Comparison of ENCODE assay signal across 15 cellular contexts in genomic region chr22:37823134-37823985, GRCh38. TPM values are rescaled to one million over a fixed set of nuclear protein-coding genes. Genes with fewer than 3 reads are reported as not detected.
DNase-seq lines count a peak whose midpoint lies in the region; ATAC-seq and TF ChIP-seq lines count a peak whose summit lies in the region.
"Had no signal": no experiment of that assay in that cellular context is flagged by ENCODE, and none has a peak within 500 bp of the region (broad histone marks: within the 10 kb centered on the region; RNA-seq: fewer than 3 reads in every experiment).

Gene GALR3, plus strand, starts transcription at chr22:37823382. Its CDS starts 25 bp downstream, at chr22:37823407.

- CTCF ChIA-PET in activated naive CD4-positive, alpha-beta T cell treated with anti-CD3 and anti-CD28 coated beads for 36 hours (lab: Charles Lee): interaction anchor here (0.5 to 1.4 kb wide), 7 partner anchors 13 to 197 kb away, joined by 3 to 5 read pairs (median 3); no protein-coding TSS in a partner anchor

- H3K27ac ChIP-seq in osteoblast (ENCODE audit: low read depth, low read length) (no peak within 1 kb of the TSS), heart right ventricle (no peak within 1 kb of the TSS)

- H3K27ac Mint-ChIP-seq in activated naive CD4-positive, alpha-beta T cell treated with anti-CD3 and anti-CD28 coated beads for 36 hours: no peak within 1 kb of the TSS
- no peak within 1 kb of the TSS for H3K27ac Mint-ChIP-seq in activated naive CD4-positive, alpha-beta T cell treated with anti-CD3 and anti-CD28 coated beads, Interleukin-2, amount 50 U/mL, for 72 hours
- H3K27ac Mint-ChIP-seq in central memory CD8-positive, alpha-beta T cell (ENCODE audit: low read depth): no peak within 1 kb of the TSS
- H3K27ac Mint-ChIP-seq: naive thymus-derived CD4-positive, alpha-beta T cell had no signal

- 68 to 75% methylated on average over 21 of the region's 21 CpGs for WGBS in heart right ventricle, 2 donors

- H3K9me3 ChIP-seq in osteoblast (ENCODE audit: low read depth, low read length): no peaks in the 10 kb centered on the region
- no peaks in the 10 kb centered on the region for H3K9me3 ChIP-seq in heart right ventricle

- H3K27me3 ChIP-seq in osteoblast (ENCODE audit: insufficient read depth, low read length): peaks cover 19% of the 10 kb centered on the region
- peaks cover 0 to 50% (median 39%) of the 10 kb centered on the region in 7 donors for H3K27me3 ChIP-seq in heart right ventricle

- no peak within 1 kb of the TSS for H2AFZ ChIP-seq in osteoblast (ENCODE audit: low read length)

- peaks cover 7% of the 10 kb centered on the region for H3K4me1 ChIP-seq in osteoblast (ENCODE audit: insufficient read depth, low read length)
- peaks cover 2 to 29% (median 17%) of the 10 kb centered on the region in 9 donors for H3K4me1 ChIP-seq in heart right ventricle

- TF ChIP-seq CTCF in osteoblast (IDR thresholded peaks at IDR 0.05; ENCODE audit: extremely low read depth, low read depth, low read length): no peak
- no peak for TF ChIP-seq CTCF in heart right ventricle (IDR thresholded peaks at IDR 0.05)

- no peaks in the 10 kb centered on the region for H3K36me3 Mint-ChIP-seq in activated naive CD4-positive, alpha-beta T cell treated with anti-CD3 and anti-CD28 coated beads for 36 hours (ENCODE audit: low read depth)
- no peaks in the 10 kb centered on the region for H3K36me3 Mint-ChIP-seq in activated naive CD4-positive, alpha-beta T cell treated with anti-CD3 and anti-CD28 coated beads, Interleukin-2, amount 50 U/mL, for 72 hours
- no peaks in the 10 kb centered on the region for H3K36me3 Mint-ChIP-seq in central memory CD8-positive, alpha-beta T cell (ENCODE audit: insufficient read depth)

- H3K9me3 Mint-ChIP-seq in activated naive CD4-positive, alpha-beta T cell treated with anti-CD3 and anti-CD28 coated beads for 36 hours: no peaks in the 10 kb centered on the region
- no peaks in the 10 kb centered on the region for H3K9me3 Mint-ChIP-seq in activated naive CD4-positive, alpha-beta T cell treated with anti-CD3 and anti-CD28 coated beads, Interleukin-2, amount 50 U/mL, for 72 hours
- no peaks in the 10 kb centered on the region for H3K9me3 Mint-ChIP-seq in central memory CD8-positive, alpha-beta T cell
- H3K9me3 Mint-ChIP-seq: naive thymus-derived CD4-positive, alpha-beta T cell had no signal

- intact Hi-C loops in activated naive CD4-positive, alpha-beta T cell treated with anti-CD3 and anti-CD28 coated beads for 36 hours (cut with micrococcal nuclease): no loop called here
- intact Hi-C loops in heart right ventricle (cut with DNase I): loop anchor here in 1 of 10 donors (5.0 kb wide), 1 partner anchor 134 kb away; no protein-coding TSS in a partner anchor

- H4K20me1 ChIP-seq in osteoblast (ENCODE audit: insufficient read depth, low read length): no peaks in the 10 kb centered on the region

- H3K27me3 Mint-ChIP-seq in activated naive CD4-positive, alpha-beta T cell treated with anti-CD3 and anti-CD28 coated beads for 36 hours (ENCODE audit: low read depth): peaks cover 26% of the 10 kb centered on the region
- peaks cover 9% of the 10 kb centered on the region for H3K27me3 Mint-ChIP-seq in central memory CD8-positive, alpha-beta T cell

- peaks cover 9% of the 10 kb centered on the region for H3K4me1 Mint-ChIP-seq in activated naive CD4-positive, alpha-beta T cell treated with anti-CD3 and anti-CD28 coated beads for 36 hours (ENCODE audit: low read depth)
- no peaks in the 10 kb centered on the region for H3K4me1 Mint-ChIP-seq in central memory CD8-positive, alpha-beta T cell

- no peak for DNase-seq in activated naive CD4-positive, alpha-beta T cell treated with anti-CD3 and anti-CD28 coated beads for 36 hours
- no peak for DNase-seq in activated naive CD4-positive, alpha-beta T cell treated with anti-CD3 and anti-CD28 coated beads, Interleukin-2, amount 50 U/mL, for 72 hours (ENCODE audit: low spot score in 2 of 2)
- peak; percentile 78 for DNase-seq in NCI-H510A treated with DMSO at 0.1 percent for 48 hours (lab: John Stamatoyannopoulos, UW)
- DNase-seq in central memory CD8-positive, alpha-beta T cell (ENCODE audit: low spot score in 2 of 2): no peak
- DNase-seq in osteoblast (ENCODE audit: insufficient read length, low spot score, missing footprints): peak; percentile 60
- no peak for DNase-seq in NCI-H187 (lab: John Stamatoyannopoulos, UW)
- DNase-seq in heart right ventricle: no peak
- DNase-seq: GDM1; left colon; naive thymus-derived CD4-positive, alpha-beta T cell; NCI-H446 treated with DMSO at 0.1 percent for 48 hours; T-helper 9 cell had no signal

- ATAC-seq in activated naive CD4-positive, alpha-beta T cell treated with anti-CD3 and anti-CD28 coated beads, Interleukin-2, amount 50 U/mL, for 72 hours: no peak
- ATAC-seq in central memory CD8-positive, alpha-beta T cell (replicated peaks; ENCODE audit: extremely low read depth, poor library complexity, severe bottlenecking): no peak
- ATAC-seq in GM18519 (IDR thresholded peaks at IDR 0.05; ENCODE audit: low FRiP score, unreplicated experiment) (no peak), heart right ventricle (no peak)
- ATAC-seq: naive thymus-derived CD4-positive, alpha-beta T cell had no signal

- H3K4me3 Mint-ChIP-seq in activated naive CD4-positive, alpha-beta T cell treated with anti-CD3 and anti-CD28 coated beads for 36 hours: peak within 1 kb of the TSS; percentile 43
- H3K4me3 Mint-ChIP-seq in central memory CD8-positive, alpha-beta T cell: peak within 1 kb of the TSS; percentile 27

- no peaks in the 10 kb centered on the region for H3K79me2 ChIP-seq in osteoblast (ENCODE audit: insufficient read depth, low read length)

- H3K4me3 ChIP-seq in osteoblast (ENCODE audit: insufficient read depth, low read length) (no peak within 1 kb of the TSS), heart right ventricle (no peak within 1 kb of the TSS)

- H3K36me3 ChIP-seq in osteoblast (ENCODE audit: insufficient read depth, low read length) (no peaks in the 10 kb centered on the region), heart right ventricle (peaks cover 0 to 1% (median 0%) of the 10 kb centered on the region in 9 donors)

- no peak within 1 kb of the TSS for H3K4me2 ChIP-seq in osteoblast (ENCODE audit: insufficient read depth, low read length)

RNA-seq across cellular contexts. Expression of gene GALR3, which starts in this region (rescaled TPM):
- not detected for total RNA-seq in activated naive CD4-positive, alpha-beta T cell treated with anti-CD3 and anti-CD28 coated beads for 36 hours
- not detected for total RNA-seq in activated naive CD4-positive, alpha-beta T cell treated with anti-CD3 and anti-CD28 coated beads, Interleukin-2, amount 50 U/mL, for 72 hours
- total RNA-seq in osteoblast: not detected in 2 replicates
- total RNA-seq in heart right ventricle: not detected
- under 1 TPM in 1 of 2 donors, not detected in 1; 0.03 TPM for polyA plus RNA-seq in heart right ventricle
- total RNA-seq: glomerular endothelial cell; left colon; naive thymus-derived CD4-positive, alpha-beta T cell had no signal
- polyA plus RNA-seq: BJ; naive thymus-derived CD4-positive, alpha-beta T cell had no signal

Comparison
In these comparisons a context has a peak if more than half of its experiments do, and no peak if none do; other contexts are left out.
1. Peak in DNase-seq in osteoblast; RNA of the gene not detected or under 1 TPM.